In the genomic region with DNA sequence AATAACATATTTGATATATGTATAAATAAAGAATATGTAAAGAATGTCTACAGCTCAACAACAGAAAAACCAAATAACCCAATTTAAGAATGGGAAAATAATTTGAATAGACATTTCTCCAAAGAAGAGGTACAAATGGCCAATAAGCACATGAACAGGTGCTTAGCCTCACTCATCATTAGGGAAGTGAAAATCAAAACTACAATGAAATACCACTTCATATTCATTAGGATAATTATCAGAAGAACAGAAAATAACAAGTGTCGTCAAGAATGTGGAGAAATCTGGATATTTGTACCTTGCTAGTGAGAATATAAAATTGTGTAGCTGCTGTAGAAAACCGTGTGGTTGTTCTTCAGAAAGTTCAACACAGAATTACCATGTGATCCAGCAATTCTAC, we compare ENCODE assay signal across 30 cellular contexts. TPM values are rescaled to one million over a fixed set of nuclear protein-coding genes. Genes with fewer than 3 reads are reported as not detected.
A peak's percentile ranks its signal among the peaks of the same experiment; 100 is the strongest.
DNase-seq lines count a peak whose midpoint lies in the region; ATAC-seq lines count a peak whose summit lies in the region.
"Had no signal": no experiment of that assay in that cellular context is flagged by ENCODE, and none has a peak within 500 bp of the region (broad histone marks: within the 10 kb centered on the region; RNA-seq: fewer than 3 reads in every experiment).

No MANE protein-coding gene starts in this region.

- no peaks in the 10 kb centered on the region for H3K27me3 ChIP-seq in Karpas-422 (ENCODE audit: low read length)
- H3K27me3 ChIP-seq: adrenal gland, BLaER1, SJSA1, tibial artery had no signal

- H3K9me3 ChIP-seq in Karpas-422 (ENCODE audit: low read length) = no peaks in the 10 kb centered on the region
- H3K9me3 ChIP-seq: adrenal gland, BLaER1, psoas muscle, SJSA1, tibial artery had no signal

- H3K4me3 ChIP-seq in Karpas-422 (ENCODE audit: low read length) = no peak overlapping the region
- H3K4me3 ChIP-seq: adrenal gland, BLaER1, psoas muscle, SJSA1, tibial artery had no signal

- H3K9ac ChIP-seq in Karpas-422 (ENCODE audit: low read length) = no peak overlapping the region
- H3K9ac ChIP-seq: BLaER1 had no signal

- peak overlapping the region; percentile 70 for H3K27ac ChIP-seq in Karpas-422 (ENCODE audit: low read length)
- H3K27ac ChIP-seq: adrenal gland, BLaER1, psoas muscle, SJSA1, tibial artery had no signal

- H3K4me2 ChIP-seq in Karpas-422 (ENCODE audit: low read depth, low read length, poor library complexity, severe bottlenecking) = peak overlapping the region; percentile 42
- H3K4me2 ChIP-seq: BLaER1 had no signal

- H3K9me2 ChIP-seq in Karpas-422 (replicated peaks; ENCODE audit: insufficient read depth, low read length) = no peaks in the 10 kb centered on the region

- DNase-seq in Karpas-422 (no peak), islet precursor cell (no peak), NCI-H1930 (lab: John Stamatoyannopoulos, UW) (no peak), activated gamma-delta T cell (lab: John Stamatoyannopoulos, UW) (no peak)
- DNase-seq: activated CD4-positive, CD25-positive, alpha-beta regulatory T cell treated with anti-CD3 and anti-CD28 coated beads, Interleukin-2, amount 50 U/mL, for 72 hours; activated CD8-positive, alpha-beta memory T cell treated with anti-CD3 and anti-CD28 coated beads for 24 hours; activated naive CD4-positive, alpha-beta T cell; activated T-cell treated with anti-CD3 and anti-CD28 coated beads, Interleukin-2, amount 50 U/mL, for 1 hour; adrenal gland; COR-L47; DMS79 treated with DMSO at 0.1 percent for 48 hours; KBM-7; left colon; naive B cell; NCI-H1694; NCI-H526; psoas muscle; stimulated activated CD4-positive, alpha-beta T cell treated with anti-CD3 and anti-CD28 coated beads, Interleukin-15, amount 100 ng/mL, for 24 hours; stimulated activated naive CD8-positive, alpha-beta T cell treated with anti-CD3 and anti-CD28 coated beads, Interleukin-15, amount 100 ng/mL, for 72 hours; tibial artery had no signal

- peak; percentile 40 for ATAC-seq in GM18519 (IDR thresholded peaks at IDR 0.05; ENCODE audit: low FRiP score, unreplicated experiment)
- ATAC-seq in GM19395 (IDR thresholded peaks at IDR 0.05; ENCODE audit: unreplicated experiment) = peak; percentile 61
- peak; percentile 54 for ATAC-seq in HG02798 (IDR thresholded peaks at IDR 0.05; ENCODE audit: poor library complexity, unreplicated experiment)
- ATAC-seq in HG03039 (IDR thresholded peaks at IDR 0.05; ENCODE audit: unreplicated experiment) = no peak
- ATAC-seq: left colon; psoas muscle; stimulated activated naive CD8-positive, alpha-beta T cell treated with anti-CD3 and anti-CD28 coated beads, Interleukin-15, amount 100 ng/mL, for 72 hours had no signal

- H4K20me1 ChIP-seq in Karpas-422 (ENCODE audit: insufficient read depth, low read depth, low read length) = no peaks in the 10 kb centered on the region
- H4K20me1 ChIP-seq: BLaER1 had no signal

- H2AFZ ChIP-seq in Karpas-422 (ENCODE audit: low read length) = no peak overlapping the region

- H3K36me3 ChIP-seq in Karpas-422 (ENCODE audit: insufficient read depth, low read length) = no peaks in the 10 kb centered on the region
- H3K36me3 ChIP-seq: adrenal gland, BLaER1, SJSA1, tibial artery had no signal

- H3K4me1 ChIP-seq in Karpas-422 (ENCODE audit: low read length) = peaks cover 40% of the 10 kb centered on the region
- H3K4me1 ChIP-seq: adrenal gland, psoas muscle, SJSA1, tibial artery had no signal

- no peaks in the 10 kb centered on the region for H3K79me2 ChIP-seq in Karpas-422 (ENCODE audit: low read length)

RNA-seq across cellular contexts. Expression of a gene that starts 8.4 kb away (rescaled TPM):
- 46.1 and 95.5 TPM in 2 replicates for total RNA-seq in Karpas-422 (2014; rRNA removed; shearing (Covaris generic); ENCODE audit: low replicate concordance)

RNA-seq across cellular contexts. Expression of a gene that starts 37.6 kb away (rescaled TPM):
- total RNA-seq in Karpas-422 (2014; rRNA removed; shearing (Covaris generic); ENCODE audit: low replicate concordance) = not detected in 2 replicates
- total RNA-seq: adrenal gland; chondrocyte; H4; left colon; psoas muscle; RPMI7951; SJSA1; T-helper 1 cell treated with Interleukin-12 subunit alpha and Interleukin-12 subunit beta and Interleukin-4 antibody, amounts not matched to agents 30 ng/mL and 1 ng/mL, for 36 hours had no signal
